Comparison of ENCODE assay signal across 1 cellular context in the genomic region with DNA sequence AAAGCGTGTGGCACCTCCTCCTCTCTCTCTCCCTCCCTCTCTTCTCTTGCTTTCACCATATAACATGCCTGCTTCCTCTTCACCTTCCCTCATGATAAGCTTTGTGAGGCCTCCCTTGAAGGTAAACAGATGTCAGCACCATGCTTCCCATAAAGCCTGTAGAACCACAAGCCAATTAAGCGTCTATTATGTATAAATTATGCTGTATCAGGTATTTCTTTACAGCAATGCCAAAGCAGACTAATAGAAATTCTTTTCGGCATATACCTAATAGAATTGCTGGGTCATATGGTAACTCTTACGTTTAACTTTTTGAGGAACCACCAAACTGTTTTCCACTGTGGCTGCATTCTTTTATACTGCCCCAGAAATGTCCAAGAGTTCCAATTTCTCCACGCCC.
A peak's percentile ranks its signal among the peaks of the same experiment; 100 is the strongest.
TF ChIP-seq lines count a peak whose summit lies in the region.

No MANE protein-coding gene starts in this region.

TF ChIP-seq in HepG2, 621 proteins besides CTCF, POLR2A, EP300 and RAD21:
- TF ChIP-seq JUND (CRISPR knock-in tag; IDR thresholded peaks at IDR 0.05), result no peak
- no peak for TF ChIP-seq LCORL (IDR thresholded peaks at IDR 0.05)
- no peak for TF ChIP-seq LCORL (CRISPR knock-in tag; IDR thresholded peaks at IDR 0.05)
- peak; percentile 73 to 81 for TF ChIP-seq MAFK (conservative IDR thresholded peaks at IDR 0.05 in 1 of 2, IDR thresholded peaks at IDR 0.05 in 1 of 2; ENCODE audit: low read length in 2 of 2)
- TF ChIP-seq MAFF (IDR thresholded peaks at IDR 0.05; ENCODE audit: low read depth, low read length), result peak; percentile 78
- no peak for TF ChIP-seq ZZZ3 (CRISPR knock-in tag; IDR thresholded peaks at IDR 0.05; ENCODE audit: borderline replicate concordance)
